9 cellular contexts compared by ENCODE assay signal in the genomic region with DNA sequence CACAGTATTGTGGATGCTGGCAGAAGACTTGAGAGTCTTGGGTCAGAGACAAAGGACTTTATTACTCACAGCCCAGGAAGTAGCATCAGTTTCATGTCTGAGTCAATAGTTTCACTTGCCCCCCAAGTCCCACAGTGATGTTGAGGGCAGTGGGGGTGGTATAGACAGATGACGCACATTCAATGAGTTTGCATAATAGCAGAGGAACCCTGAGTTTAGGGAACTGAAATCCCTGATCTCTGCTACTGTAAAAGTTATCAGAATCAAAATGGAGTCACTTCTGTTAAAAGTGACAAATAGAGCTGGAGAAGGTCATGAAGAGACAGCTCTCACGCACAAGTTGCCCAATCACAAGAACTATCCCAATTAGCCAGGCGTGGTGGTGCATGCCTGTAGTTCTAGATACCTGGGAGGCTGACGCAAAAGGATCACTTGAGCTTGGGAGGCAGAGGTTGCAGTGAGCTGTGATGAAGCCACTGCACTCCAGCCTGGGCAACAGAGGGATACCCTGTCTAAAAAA. TPM values are rescaled to one million over a fixed set of nuclear protein-coding genes. Genes with fewer than 3 reads are reported as not detected.
A peak's percentile ranks its signal among the peaks of the same experiment; 100 is the strongest.
DNase-seq lines count a peak whose midpoint lies in the region; ATAC-seq, FAIRE-seq and TF ChIP-seq lines count a peak whose summit lies in the region.
"Had no signal": no experiment of that assay in that cellular context is flagged by ENCODE, and none has a peak within 500 bp of the region (broad histone marks: within the 10 kb centered on the region; RNA-seq: fewer than 3 reads in every experiment).

No MANE protein-coding gene starts in this region.

- H3K27me3 ChIP-seq in astrocyte (ENCODE audit: insufficient read depth, low read length) = no peaks in the 10 kb centered on the region

- TF ChIP-seq CTCF in astrocyte (IDR thresholded peaks at IDR 0.05; ENCODE audit: insufficient read depth, low read depth, low read length) = no peak
- TF ChIP-seq CTCF in endothelial cell (IDR thresholded peaks at IDR 0.05; ENCODE audit: unreplicated experiment) = no peak

- no peak overlapping the region for H3K9ac ChIP-seq in astrocyte (ENCODE audit: low read length)

- no peaks in the 10 kb centered on the region for H3K79me2 ChIP-seq in astrocyte (ENCODE audit: insufficient read depth, low read length)

- H3K36me3 ChIP-seq in astrocyte (ENCODE audit: insufficient read depth, low read length) = no peaks in the 10 kb centered on the region

- H4K20me1 ChIP-seq in astrocyte (ENCODE audit: insufficient read depth, low read length) = no peaks in the 10 kb centered on the region

- peaks cover 4% of the 10 kb centered on the region for H3K4me1 Mint-ChIP-seq in activated naive CD4-positive, alpha-beta T cell treated with anti-CD3 and anti-CD28 coated beads, Interleukin-2, amount 10 ng/mL, durations not matched to agents 7 days and 5 days
- H3K4me1 Mint-ChIP-seq in astrocyte (ENCODE audit: low read depth, unreplicated experiment) (peaks cover 5% of the 10 kb centered on the region), endothelial cell (ENCODE audit: unreplicated experiment) (no peaks in the 10 kb centered on the region)
- H3K4me1 Mint-ChIP-seq in stimulated activated naive CD8-positive, alpha-beta T cell treated with anti-CD3 and anti-CD28 coated beads, Interleukin-15, amount 100 ng/mL, for 72 hours = peaks cover 11% of the 10 kb centered on the region

- H3K4me2 ChIP-seq in astrocyte (ENCODE audit: low read length) = peak overlapping the region; percentile 10

- peak overlapping the region; percentile 54 for H3K27ac ChIP-seq in astrocyte (ENCODE audit: low read depth, low read length)

- peak; percentile 99 for ATAC-seq in activated naive CD4-positive, alpha-beta T cell treated with anti-CD3 and anti-CD28 coated beads, Interleukin-2, amount 50 U/mL, for 72 hours
- ATAC-seq in HG03108 (IDR thresholded peaks at IDR 0.05; ENCODE audit: unreplicated experiment) = peak; percentile 87
- peak; percentile 100 for ATAC-seq in stimulated activated naive CD8-positive, alpha-beta T cell treated with anti-CD3 and anti-CD28 coated beads, Interleukin-15, amount 100 ng/mL, for 72 hours

- FAIRE-seq in astrocyte (lab: Jason Lieb, UNC) = no peak

- no peaks in the 10 kb centered on the region for H3K9me3 Mint-ChIP-seq in activated naive CD4-positive, alpha-beta T cell treated with anti-CD3 and anti-CD28 coated beads, Interleukin-2, amount 50 U/mL, for 72 hours
- no peaks in the 10 kb centered on the region for H3K9me3 Mint-ChIP-seq in activated naive CD4-positive, alpha-beta T cell treated with anti-CD3 and anti-CD28 coated beads, Interleukin-2, amount 10 ng/mL, durations not matched to agents 7 days and 5 days
- no peaks in the 10 kb centered on the region for H3K9me3 Mint-ChIP-seq in astrocyte (ENCODE audit: unreplicated experiment)
- no peaks in the 10 kb centered on the region for H3K9me3 Mint-ChIP-seq in stimulated activated naive CD8-positive, alpha-beta T cell treated with anti-CD3 and anti-CD28 coated beads, Interleukin-15, amount 100 ng/mL, for 72 hours
- H3K9me3 Mint-ChIP-seq in endothelial cell (ENCODE audit: unreplicated experiment) = no peaks in the 10 kb centered on the region

- CTCF ChIA-PET in activated naive CD4-positive, alpha-beta T cell treated with anti-CD3 and anti-CD28 coated beads, Interleukin-2, amount 10 ng/mL, durations not matched to agents 7 days and 5 days (lab: Charles Lee) = interaction anchor here (0.7 to 0.8 kb wide), 2 partner anchors 12 to 205 kb away, joined by 3 read pairs; no protein-coding TSS in a partner anchor

- H3K4me3 Mint-ChIP-seq in activated naive CD4-positive, alpha-beta T cell treated with anti-CD3 and anti-CD28 coated beads, Interleukin-2, amount 10 ng/mL, durations not matched to agents 7 days and 5 days = no peak overlapping the region
- H3K4me3 Mint-ChIP-seq in astrocyte (ENCODE audit: unreplicated experiment) (no peak overlapping the region), endothelial cell (ENCODE audit: unreplicated experiment) (no peak overlapping the region)
- no peak overlapping the region for H3K4me3 Mint-ChIP-seq in stimulated activated naive CD8-positive, alpha-beta T cell treated with anti-CD3 and anti-CD28 coated beads, Interleukin-15, amount 100 ng/mL, for 72 hours

- intact Hi-C loops in head of caudate nucleus (cut with DNase I) = no loop called here

- peak; percentile 21 to 52 for DNase-seq in activated naive CD4-positive, alpha-beta T cell treated with anti-CD3 and anti-CD28 coated beads, Interleukin-2, amount 50 U/mL, for 72 hours (ENCODE audit: low spot score in 2 of 2)
- DNase-seq in activated naive CD4-positive, alpha-beta T cell treated with anti-CD3 and anti-CD28 coated beads, Interleukin-2, amount 10 ng/mL, durations not matched to agents 7 days and 5 days = no peak
- peak; percentile 88 for DNase-seq in astrocyte (ENCODE audit: low read depth)
- DNase-seq in stimulated activated naive CD8-positive, alpha-beta T cell treated with anti-CD3 and anti-CD28 coated beads, Interleukin-15, amount 100 ng/mL, for 72 hours = peak; percentile 49 to 72
- no peak for DNase-seq in NCI-H146 (lab: John Stamatoyannopoulos, UW)
- DNase-seq in endothelial cell (ENCODE audit: low spot score) = no peak
- DNase-seq in head of caudate nucleus = no peak
- DNase-seq: DND-41 had no signal

- peaks cover 8% of the 10 kb centered on the region for H3K27me3 Mint-ChIP-seq in activated naive CD4-positive, alpha-beta T cell treated with anti-CD3 and anti-CD28 coated beads, Interleukin-2, amount 10 ng/mL, durations not matched to agents 7 days and 5 days
- H3K27me3 Mint-ChIP-seq in astrocyte (ENCODE audit: low read depth, unreplicated experiment) (peaks cover 5% of the 10 kb centered on the region), endothelial cell (ENCODE audit: unreplicated experiment) (peaks cover 3% of the 10 kb centered on the region)
- peaks cover 18% of the 10 kb centered on the region for H3K27me3 Mint-ChIP-seq in stimulated activated naive CD8-positive, alpha-beta T cell treated with anti-CD3 and anti-CD28 coated beads, Interleukin-15, amount 100 ng/mL, for 72 hours

- peak overlapping the region in 1 of 2 donors; percentile 30 for H3K27ac Mint-ChIP-seq in activated naive CD4-positive, alpha-beta T cell treated with anti-CD3 and anti-CD28 coated beads, Interleukin-2, amount 50 U/mL, for 72 hours
- H3K27ac Mint-ChIP-seq in activated naive CD4-positive, alpha-beta T cell treated with anti-CD3 and anti-CD28 coated beads, Interleukin-2, amount 10 ng/mL, durations not matched to agents 7 days and 5 days = no peak overlapping the region
- H3K27ac Mint-ChIP-seq in astrocyte (ENCODE audit: unreplicated experiment) (no peak overlapping the region), endothelial cell (ENCODE audit: unreplicated experiment) (no peak overlapping the region)
- no peak overlapping the region for H3K27ac Mint-ChIP-seq in stimulated activated naive CD8-positive, alpha-beta T cell treated with anti-CD3 and anti-CD28 coated beads, Interleukin-15, amount 100 ng/mL, for 72 hours

- H3K4me1 ChIP-seq in astrocyte (ENCODE audit: insufficient read depth, low read length) = peaks cover 5% of the 10 kb centered on the region

- H3K4me3 ChIP-seq in astrocyte (ENCODE audit: insufficient read depth, low read depth, low read length) = no peak overlapping the region

- H3K36me3 Mint-ChIP-seq in activated naive CD4-positive, alpha-beta T cell treated with anti-CD3 and anti-CD28 coated beads, Interleukin-2, amount 50 U/mL, for 72 hours = no peaks in the 10 kb centered on the region
- no peaks in the 10 kb centered on the region for H3K36me3 Mint-ChIP-seq in activated naive CD4-positive, alpha-beta T cell treated with anti-CD3 and anti-CD28 coated beads, Interleukin-2, amount 10 ng/mL, durations not matched to agents 7 days and 5 days
- H3K36me3 Mint-ChIP-seq in astrocyte (ENCODE audit: low read depth, unreplicated experiment) = no peaks in the 10 kb centered on the region
- H3K36me3 Mint-ChIP-seq in endothelial cell (ENCODE audit: low read depth, unreplicated experiment) = no peaks in the 10 kb centered on the region

- peak overlapping the region; percentile 0 for H2AFZ ChIP-seq in astrocyte (ENCODE audit: low read depth, low read length)

- no peaks in the 10 kb centered on the region for H3K9me3 ChIP-seq in astrocyte (ENCODE audit: insufficient read depth, low read depth, low read length)

RNA-seq across cellular contexts. Expression of a gene that starts 11.5 kb away (rescaled TPM):
- not detected for total RNA-seq in activated naive CD4-positive, alpha-beta T cell treated with anti-CD3 and anti-CD28 coated beads, Interleukin-2, amount 50 U/mL, for 72 hours
- total RNA-seq in astrocyte (not detected in 2 replicates), endothelial cell (ENCODE audit: unreplicated experiment) (not detected)

RNA-seq across cellular contexts. Expression of a gene that starts 29.7 kb away (rescaled TPM):
- total RNA-seq in activated naive CD4-positive, alpha-beta T cell treated with anti-CD3 and anti-CD28 coated beads, Interleukin-2, amount 50 U/mL, for 72 hours = not detected
- total RNA-seq in astrocyte (3.9 and 5.7 TPM in 2 replicates), endothelial cell (ENCODE audit: unreplicated experiment) (4.5 TPM)

RNA-seq across cellular contexts. Expression of a gene that starts 38.7 kb away (rescaled TPM):
- 10 to 100 TPM; 55.4 to 55.8 TPM for total RNA-seq in activated naive CD4-positive, alpha-beta T cell treated with anti-CD3 and anti-CD28 coated beads, Interleukin-2, amount 50 U/mL, for 72 hours
- 56.3 and 57.9 TPM in 2 replicates for total RNA-seq in astrocyte
- total RNA-seq in endothelial cell (ENCODE audit: unreplicated experiment) = 70.9 TPM

Comparison
In these comparisons a context has a peak if more than half of its experiments do, and no peak if none do; other contexts are left out.
1. DNase-seq: peak in activated naive CD4-positive, alpha-beta T cell treated with anti-CD3 and anti-CD28 coated beads, Interleukin-2, amount 50 U/mL, for 72 hours (2 of 2), astrocyte (single experiment) and stimulated activated naive CD8-positive, alpha-beta T cell treated with anti-CD3 and anti-CD28 coated beads, Interleukin-15, amount 100 ng/mL, for 72 hours (2 of 2); none in activated naive CD4-positive, alpha-beta T cell treated with anti-CD3 and anti-CD28 coated beads, Interleukin-2, amount 10 ng/mL, durations not matched to agents 7 days and 5 days (single experiment), NCI-H146 (single experiment), endothelial cell (single experiment) and head of caudate nucleus (0 of 42).
2. Peak in every context shown above with its lines, with median percentiles within 50 percentile points of each other: ATAC-seq.